8 cellular contexts compared by ENCODE assay signal in genomic region chr12:14774074-14774943, GRCh38. TPM values are rescaled to one million over a fixed set of nuclear protein-coding genes. Genes with fewer than 3 reads are reported as not detected.
DNase-seq lines count a peak whose midpoint lies in the region; ATAC-seq, FAIRE-seq and TF ChIP-seq lines count a peak whose summit lies in the region.

No MANE protein-coding gene starts in this region.

- 0 to 1% methylated on average over 69 of the region's 69 CpGs for WGBS in lung, 2 donors

- H3K9me3 ChIP-seq in effector memory CD4-positive, alpha-beta T cell (ENCODE audit: control insufficient read depth, low read length): no peaks in the 10 kb centered on the region
- H3K9me3 ChIP-seq in lung (ENCODE audit: control insufficient read depth in 2 of 2, insufficient read depth in 1 of 2, low read length in 1 of 2): no peaks in the 10 kb centered on the region

- H3K27me3 ChIP-seq in effector memory CD4-positive, alpha-beta T cell (replicated peaks; ENCODE audit: control insufficient read depth, insufficient read depth, low read length, poor library complexity, severe bottlenecking): no peaks in the 10 kb centered on the region
- no peaks in the 10 kb centered on the region for H3K27me3 ChIP-seq in lung (ENCODE audit: control insufficient read depth, insufficient read depth)

- no peak for TF ChIP-seq CTCF in lung (IDR thresholded peaks at IDR 0.05; ENCODE audit: control extremely low read depth, extremely low read depth)

- FAIRE-seq in GM12891 (lab: Jason Lieb, UNC): peak; percentile 80

- peak overlapping the region; percentile 75 for H3K4me3 ChIP-seq in effector memory CD4-positive, alpha-beta T cell (ENCODE audit: insufficient read depth, low read depth, low read length, poor library complexity, severe bottlenecking)
- H3K4me3 ChIP-seq in lung: peak overlapping the region; percentile 55

- ATAC-seq in HG02678 (IDR thresholded peaks at IDR 0.05; ENCODE audit: unreplicated experiment) (peak; percentile 53), lung (ENCODE audit: insufficient read depth, low FRiP score) (peak; percentile 83)

- peaks cover 5% of the 10 kb centered on the region for H3K4me1 ChIP-seq in effector memory CD4-positive, alpha-beta T cell (ENCODE audit: control insufficient read depth, insufficient read depth, low read length, poor library complexity, severe bottlenecking)
- peaks cover 3 to 4% of the 10 kb centered on the region in 2 donors for H3K4me1 ChIP-seq in lung (ENCODE audit: control insufficient read depth in 2 of 2, insufficient read depth in 2 of 2, low read length in 2 of 2)

- TF ChIP-seq POLR2A in GM12891 (IDR thresholded peaks at IDR 0.05; ENCODE audit: low read depth, low read length): peak; percentile 87

- H3K36me3 ChIP-seq in effector memory CD4-positive, alpha-beta T cell (ENCODE audit: control insufficient read depth, insufficient read depth, low read length): no peaks in the 10 kb centered on the region
- no peaks in the 10 kb centered on the region for H3K36me3 ChIP-seq in lung (ENCODE audit: control insufficient read depth in 2 of 2, insufficient read depth in 2 of 2, low read length in 2 of 2)

- peak; percentile 53 for DNase-seq in GM12891 (ENCODE audit: insufficient read length, low spot score)
- DNase-seq in NCI-H2227 treated with DMSO at 0.1 percent for 48 hours (lab: John Stamatoyannopoulos, UW): peak; percentile 96
- DNase-seq in activated CD8-positive, alpha-beta memory T cell treated with anti-CD3 and anti-CD28 coated beads for 24 hours: peak; percentile 90
- DNase-seq in effector memory CD4-positive, alpha-beta T cell: peak; percentile 84 to 89 (median 85)
- peak; percentile 96 for DNase-seq in lung (ENCODE audit: low spot score)
- DNase-seq in stimulated activated CD4-positive, alpha-beta T cell treated with anti-CD3 and anti-CD28 coated beads, TNF-alpha, amount 100 ng/mL, for 1 hour (ENCODE audit: low read depth in 3 of 3, low spot score in 1 of 3): peak; percentile 67 to 71 (median 69)
- no peak for DNase-seq in NCI-H1417 (lab: John Stamatoyannopoulos, UW)

- H3K27ac ChIP-seq in effector memory CD4-positive, alpha-beta T cell (ENCODE audit: insufficient read depth, low read length, poor library complexity, severe bottlenecking): peak overlapping the region; percentile 65
- H3K27ac ChIP-seq in lung (ENCODE audit: low read depth in 1 of 2, low read length in 1 of 2): peak overlapping the region; percentile 94 to 98

TF ChIP-seq in GM12891, 5 proteins besides CTCF, POLR2A, EP300 and RAD21:
- TF ChIP-seq PAX5 (IDR thresholded peaks at IDR 0.05; ENCODE audit: insufficient read depth, low read length, severe bottlenecking) (peak; percentile 43), POLR2AphosphoS5 (IDR thresholded peaks at IDR 0.05; ENCODE audit: low read depth, low read length) (peak; percentile 87; the same call in 1 of the 2 replicates), TAF1 (IDR thresholded peaks at IDR 0.05; ENCODE audit: low read depth, low read length) (peak; percentile 66), POU2F2 (IDR thresholded peaks at IDR 0.05; ENCODE audit: low read depth, low read length) (peak; percentile 100), SPI1 (IDR thresholded peaks at IDR 0.05; ENCODE audit: low read depth, low read length) (no peak)

RNA-seq across cellular contexts. Expression of gene WBP11, which starts 29.0 kb away (rescaled TPM):
- 46.2 TPM for polyA plus RNA-seq in GM12891 (2012; ENCODE audit: low read depth, missing spikeins)
- 10 to 100 TPM; 39.5 to 52.8 TPM for total RNA-seq in lung
- polyA plus RNA-seq in lung: 10 to 100 TPM; 14.8 to 21.6 TPM

RNA-seq across cellular contexts. Expression of gene C12orf60, which starts 29.2 kb away (rescaled TPM):
- 1.9 TPM for polyA plus RNA-seq in GM12891 (2012; ENCODE audit: low read depth, missing spikeins)
- total RNA-seq in lung: 1 to 10 TPM in 1 of 2 donors, under 1 TPM in 1; 0.55 to 2.4 TPM
- polyA plus RNA-seq in lung: under 1 TPM; 0.71 to 0.87 TPM

RNA-seq across cellular contexts. Expression of gene SMCO3, which starts 39.7 kb away (rescaled TPM):
- 0.10 TPM for polyA plus RNA-seq in GM12891 (2012; ENCODE audit: low read depth, missing spikeins)
- total RNA-seq in lung: 1 to 10 TPM in 1 of 2 donors, under 1 TPM in 1; 0.80 to 1.3 TPM
- polyA plus RNA-seq in lung: under 1 TPM; 0.27 to 0.61 TPM

Comparison
In these comparisons a context has a peak if more than half of its experiments do, and no peak if none do; other contexts are left out.
1. DNase-seq: peak in GM12891 (single experiment), NCI-H2227 treated with DMSO at 0.1 percent for 48 hours (single experiment), activated CD8-positive, alpha-beta memory T cell treated with anti-CD3 and anti-CD28 coated beads for 24 hours (single experiment), effector memory CD4-positive, alpha-beta T cell (3 of 3), lung (single experiment) and stimulated activated CD4-positive, alpha-beta T cell treated with anti-CD3 and anti-CD28 coated beads, TNF-alpha, amount 100 ng/mL, for 1 hour (3 of 3); none in NCI-H1417 (0 of 3).